13 cellular contexts compared by ENCODE assay signal in genomic region chr7:85103352-85103751, GRCh38.
DNase-seq lines count a peak whose midpoint lies in the region; ATAC-seq and TF ChIP-seq lines count a peak whose summit lies in the region.
"Had no signal": no experiment of that assay in that cellular context is flagged by ENCODE, and none has a peak within 500 bp of the region (broad histone marks: within the 10 kb centered on the region; RNA-seq: fewer than 3 reads in every experiment).

No MANE protein-coding gene starts in this region.

- H3K9me3 ChIP-seq in right cardiac atrium (ENCODE audit: control insufficient read depth, low read length) (no peaks in the 10 kb centered on the region), thyroid gland (no peaks in the 10 kb centered on the region)
- H3K9me3 ChIP-seq: vagina had no signal

- no peak for TF ChIP-seq POLR2A in thyroid gland (IDR thresholded peaks at IDR 0.05)

- no peaks in the 10 kb centered on the region for H3K36me3 ChIP-seq in thyroid gland
- H3K36me3 ChIP-seq: vagina had no signal

- H3K4me3 ChIP-seq in right cardiac atrium (ENCODE audit: low read length): no peak overlapping the region
- no peak overlapping the region for H3K4me3 ChIP-seq in thyroid gland (replicated peaks in 1 of 3)
- H3K4me3 ChIP-seq: vagina had no signal

- WGBS in right cardiac atrium: 30% methylated on average over 3 of the region's 3 CpGs
- WGBS in thyroid gland, 2 donors: 15 to 16% methylated on average over 3 of the region's 3 CpGs

- DNase-seq in HEK293T (ENCODE audit: extremely low spot score) (peak; percentile 11), SW480 (ENCODE audit: low spot score) (peak; percentile 45), right cardiac atrium (peak; percentile 63 to 79 (median 67)), thyroid gland (peak; percentile 46 to 50), NCI-H128 (lab: John Stamatoyannopoulos, UW; ENCODE audit: unreplicated experiment) (no peak)
- DNase-seq in activated T-cell treated with anti-CD3 and anti-CD28 coated beads, Interleukin-2, amount 50 U/mL, for 48 hours: no peak
- DNase-seq: CD4-positive, alpha-beta T cell; NCI-H1694 treated with DMSO at 0.1 percent for 48 hours; NCI-H510A; stimulated activated naive B cell treated with anti-CD40 and anti-IgM and Interleukin-4, amounts not matched to agents 10 μg/mL and 1 μg/mL and 100 μg/mL, for 72 hours; T1000 had no signal

- no peak for TF ChIP-seq CTCF in thyroid gland (IDR thresholded peaks at IDR 0.05)

- H3K27ac ChIP-seq in right cardiac atrium (ENCODE audit: low read length): no peak overlapping the region
- peak overlapping the region in 1 of 3 donors; percentile 35 for H3K27ac ChIP-seq in thyroid gland
- H3K27ac ChIP-seq: vagina had no signal

- intact Hi-C loops in right cardiac atrium (cut with DNase I): no loop called here
- intact Hi-C loops in thyroid gland (cut with DNase I): no loop called here

- H3K27me3 ChIP-seq in right cardiac atrium (ENCODE audit: control insufficient read depth, insufficient read depth) (no peaks in the 10 kb centered on the region), thyroid gland (no peaks in the 10 kb centered on the region)
- H3K27me3 ChIP-seq: vagina had no signal

- CTCF ChIA-PET in HEK293T (lab: Yijun Ruan, JAX): no interaction called here

- POLR2A ChIA-PET in HEK293T (lab: Yijun Ruan, JAX): no interaction called here

- H3K4me1 ChIP-seq in right cardiac atrium (ENCODE audit: control insufficient read depth, insufficient read depth, low read length) (no peaks in the 10 kb centered on the region), thyroid gland (peaks cover 11 to 18% of the 10 kb centered on the region in 2 donors)
- H3K4me1 ChIP-seq: vagina had no signal

- ATAC-seq in right cardiac atrium (peak; percentile 92 to 96), HG02759 (IDR thresholded peaks at IDR 0.05; ENCODE audit: unreplicated experiment) (no peak)
- ATAC-seq: stimulated activated naive B cell treated with anti-CD40 and anti-IgM and Interleukin-4, amounts not matched to agents 10 μg/mL and 1 μg/mL and 100 μg/mL, for 72 hours had no signal

TF ChIP-seq in HEK293T, 16 proteins besides CTCF, POLR2A, EP300 and RAD21:
- TF ChIP-seq L3MBTL2 (conservative IDR thresholded peaks at IDR 0.05) (no peak), LEF1 (IDR thresholded peaks at IDR 0.05; ENCODE audit: borderline replicate concordance) (no peak), PKNOX1 (IDR thresholded peaks at IDR 0.05) (no peak), ELF4 (IDR thresholded peaks at IDR 0.05) (no peak), TARDBP (IDR thresholded peaks at IDR 0.05) (no peak), ARNT (IDR thresholded peaks at IDR 0.05) (no peak), ZNF384 (IDR thresholded peaks at IDR 0.05) (no peak), SUZ12 (IDR thresholded peaks at IDR 0.05) (no peak), HDGF (IDR thresholded peaks at IDR 0.05; ENCODE audit: borderline replicate concordance) (no peak), SP1 (IDR thresholded peaks at IDR 0.05) (no peak), FOXK2 (IDR thresholded peaks at IDR 0.05) (no peak), CTBP1 (IDR thresholded peaks at IDR 0.05; ENCODE audit: borderline replicate concordance) (no peak), NFRKB (IDR thresholded peaks at IDR 0.05) (no peak), FOXM1 (IDR thresholded peaks at IDR 0.05; ENCODE audit: borderline replicate concordance) (no peak)

Comparison
In these comparisons a context has a peak if more than half of its experiments do, and no peak if none do; other contexts are left out.
1. DNase-seq: peak in HEK293T (single experiment), SW480 (single experiment), right cardiac atrium (3 of 3) and thyroid gland (2 of 2); none in activated T-cell treated with anti-CD3 and anti-CD28 coated beads, Interleukin-2, amount 50 U/mL, for 48 hours (0 of 2) and NCI-H128 (single experiment).